In genomic region chr1:2016123-2016522, GRCh38 we compare ENCODE assay signal across 38 cellular contexts. TPM values are rescaled to one million over a fixed set of nuclear protein-coding genes. Genes with fewer than 3 reads are reported as not detected.
"Had no signal": no experiment of that assay in that cellular context is flagged by ENCODE, and none has a peak within 500 bp of the region (broad histone marks: within the 10 kb centered on the region; RNA-seq: fewer than 3 reads in every experiment).

No MANE protein-coding gene starts in this region.

- H3K27ac ChIP-seq: adrenal gland, esophagus muscularis mucosa, foreskin keratinocyte, gastrocnemius medialis, heart right ventricle, WERI-Rb-1 had no signal

- H3K36me3 ChIP-seq: adrenal gland, esophagus muscularis mucosa, gastrocnemius medialis, heart right ventricle, WERI-Rb-1 had no signal

- ATAC-seq: activated CD4-positive, alpha-beta T cell treated with anti-CD3 and anti-CD28 coated beads for 36 hours; activated CD8-positive, alpha-beta memory T cell treated with anti-CD3 and anti-CD28 coated beads, Interleukin-2, amount 10 ng/mL, durations not matched to agents 7 days and 5 days; activated CD8-positive, alpha-beta T cell treated with anti-CD3 and anti-CD28 coated beads, Interleukin-2, amount 10 ng/mL, durations not matched to agents 7 days and 5 days; activated naive CD8-positive, alpha-beta T cell treated with anti-CD3 and anti-CD28 coated beads, Interleukin-2, amount 50 U/mL, for 24 hours; body of pancreas; effector memory CD8-positive, alpha-beta T cell; foreskin keratinocyte; gastrocnemius medialis; T-helper 17 cell had no signal

- H3K36me3 Mint-ChIP-seq: activated CD4-positive, alpha-beta memory T cell treated with anti-CD3 and anti-CD28 coated beads for 36 hours; activated naive CD8-positive, alpha-beta T cell treated with anti-CD3 and anti-CD28 coated beads for 36 hours had no signal

- H3K9me3 Mint-ChIP-seq: activated CD4-positive, alpha-beta memory T cell treated with anti-CD3 and anti-CD28 coated beads for 36 hours; activated CD4-positive, alpha-beta T cell treated with anti-CD3 and anti-CD28 coated beads, Interleukin-2, amount 10 ng/mL, durations not matched to agents 24 days and 14 days; activated naive CD4-positive, alpha-beta T cell treated with anti-CD3 and anti-CD28 coated beads for 36 hours; activated naive CD4-positive, alpha-beta T cell treated with anti-CD3 and anti-CD28 coated beads, Interleukin-2, amount 50 U/mL, for 24 hours; activated naive CD8-positive, alpha-beta T cell treated with anti-CD3 and anti-CD28 coated beads for 36 hours; activated naive CD8-positive, alpha-beta T cell treated with anti-CD3 and anti-CD28 coated beads, Interleukin-2, amount 50 U/mL, for 24 hours; activated T-helper 1 cell treated with anti-CD3 and anti-CD28 coated beads, Interleukin-12 subunit alpha, Interleukin-12 subunit beta, Interleukin-2, Interleukin-4 antibody, amounts not matched to agents 30 ng/mL and 10 ng/mL and 1 ng/mL, durations not matched to agents 14 hours and 24 hours and 36 hours; activated T-helper 2 cell treated with anti-CD3 and anti-CD28 coated beads, Interferon-gamma antibody, Interleukin-2, Interleukin-4, amounts not matched to agents 10 μg/mL and 5 μg/mL and 100 μg/mL, durations not matched to agents 14 hours and 24 hours and 36 hours; effector memory CD8-positive, alpha-beta T cell; T-helper 2 cell treated with Interferon-gamma antibody and Interleukin-4, amounts not matched to agents 5 μg/mL and 100 μg/mL, for 36 hours had no signal

- H3K9me3 ChIP-seq: adrenal gland, body of pancreas, esophagus muscularis mucosa, gastrocnemius medialis, heart right ventricle had no signal

- DNase-seq: activated CD4-positive, alpha-beta memory T cell treated with anti-CD3 and anti-CD28 coated beads for 36 hours; activated CD4-positive, alpha-beta T cell treated with anti-CD3 and anti-CD28 coated beads for 36 hours; activated CD4-positive, alpha-beta T cell treated with anti-CD3 and anti-CD28 coated beads, Interleukin-2, amount 10 ng/mL, durations not matched to agents 24 days and 14 days; activated CD4-positive, CD25-positive, alpha-beta regulatory T cell; activated CD4-positive, CD25-positive, alpha-beta regulatory T cell treated with anti-CD3 and anti-CD28 coated beads, Interleukin-2, amount 50 U/mL, for 72 hours; activated CD8-positive, alpha-beta memory T cell treated with anti-CD3 and anti-CD28 coated beads, Interleukin-2, amount 10 ng/mL, durations not matched to agents 7 days and 5 days; activated CD8-positive, alpha-beta memory T cell treated with anti-CD3 and anti-CD28 coated beads, Interleukin-2, amount 50 U/mL, for 4 hours; activated CD8-positive, alpha-beta T cell treated with anti-CD3 and anti-CD28 coated beads, Interleukin-2, amount 10 ng/mL, durations not matched to agents 7 days and 5 days; activated effector memory CD4-positive, alpha-beta T cell treated with anti-CD3 and anti-CD28 coated beads, Interleukin-2, amount 50 U/mL, for 16 hours; activated naive CD4-positive, alpha-beta T cell treated with anti-CD3 and anti-CD28 coated beads for 36 hours; activated naive CD8-positive, alpha-beta T cell treated with anti-CD3 and anti-CD28 coated beads for 36 hours; activated naive CD8-positive, alpha-beta T cell treated with anti-CD3 and anti-CD28 coated beads, Interleukin-2, amount 50 U/mL, for 24 hours; activated T-cell treated with anti-CD3 and anti-CD28 coated beads, Interleukin-2, amount 50 U/mL, for 1 hour; activated T-cell treated with anti-CD3 and anti-CD28 coated beads, Interleukin-2, amount 50 U/mL, for 48 hours; adrenal gland; amygdala; aorta; body of pancreas; caudate nucleus; cortex of kidney; dermis blood vessel endothelial cell; effector CD4-positive, alpha-beta T cell; effector memory CD8-positive, alpha-beta T cell; erythroblast; foreskin keratinocyte; gastrocnemius medialis; heart right ventricle; T-helper 17 cell; T1000; WERI-Rb-1 had no signal

- H3K4me1 ChIP-seq: foreskin keratinocyte, gastrocnemius medialis had no signal

- H3K27ac Mint-ChIP-seq: activated CD4-positive, alpha-beta memory T cell treated with anti-CD3 and anti-CD28 coated beads for 36 hours; activated CD4-positive, alpha-beta T cell treated with anti-CD3 and anti-CD28 coated beads for 36 hours; activated CD4-positive, alpha-beta T cell treated with anti-CD3 and anti-CD28 coated beads, Interleukin-2, amount 10 ng/mL, durations not matched to agents 24 days and 14 days; activated CD8-positive, alpha-beta memory T cell treated with anti-CD3 and anti-CD28 coated beads, Interleukin-2, amount 10 ng/mL, durations not matched to agents 7 days and 5 days; activated CD8-positive, alpha-beta T cell treated with anti-CD3 and anti-CD28 coated beads, Interleukin-2, amount 10 ng/mL, durations not matched to agents 7 days and 5 days; activated naive CD4-positive, alpha-beta T cell treated with anti-CD3 and anti-CD28 coated beads for 36 hours; activated naive CD4-positive, alpha-beta T cell treated with anti-CD3 and anti-CD28 coated beads, Interleukin-2, amount 50 U/mL, for 24 hours; activated naive CD8-positive, alpha-beta T cell treated with anti-CD3 and anti-CD28 coated beads for 36 hours; activated naive CD8-positive, alpha-beta T cell treated with anti-CD3 and anti-CD28 coated beads, Interleukin-2, amount 50 U/mL, for 24 hours; activated T-helper 1 cell treated with anti-CD3 and anti-CD28 coated beads, Interleukin-12 subunit alpha, Interleukin-12 subunit beta, Interleukin-2, Interleukin-4 antibody, amounts not matched to agents 30 ng/mL and 10 ng/mL and 1 ng/mL, durations not matched to agents 14 hours and 24 hours and 36 hours; activated T-helper 2 cell treated with anti-CD3 and anti-CD28 coated beads, Interferon-gamma antibody, Interleukin-2, Interleukin-4, amounts not matched to agents 10 μg/mL and 5 μg/mL and 100 μg/mL, durations not matched to agents 14 hours and 24 hours and 36 hours; effector memory CD8-positive, alpha-beta T cell; T-helper 17 cell; T-helper 2 cell treated with Interferon-gamma antibody and Interleukin-4, amounts not matched to agents 5 μg/mL and 100 μg/mL, for 36 hours had no signal

- H3K4me3 ChIP-seq: adrenal gland, body of pancreas, esophagus muscularis mucosa, gastrocnemius medialis, heart right ventricle had no signal

- H3K4me3 Mint-ChIP-seq: activated CD4-positive, alpha-beta memory T cell treated with anti-CD3 and anti-CD28 coated beads for 36 hours; activated CD4-positive, alpha-beta T cell treated with anti-CD3 and anti-CD28 coated beads for 36 hours; activated CD4-positive, alpha-beta T cell treated with anti-CD3 and anti-CD28 coated beads, Interleukin-2, amount 10 ng/mL, durations not matched to agents 24 days and 14 days; activated CD8-positive, alpha-beta memory T cell treated with anti-CD3 and anti-CD28 coated beads, Interleukin-2, amount 10 ng/mL, durations not matched to agents 7 days and 5 days; activated CD8-positive, alpha-beta T cell treated with anti-CD3 and anti-CD28 coated beads, Interleukin-2, amount 10 ng/mL, durations not matched to agents 7 days and 5 days; activated naive CD4-positive, alpha-beta T cell treated with anti-CD3 and anti-CD28 coated beads for 36 hours; activated naive CD4-positive, alpha-beta T cell treated with anti-CD3 and anti-CD28 coated beads, Interleukin-2, amount 50 U/mL, for 24 hours; activated naive CD8-positive, alpha-beta T cell treated with anti-CD3 and anti-CD28 coated beads for 36 hours; activated naive CD8-positive, alpha-beta T cell treated with anti-CD3 and anti-CD28 coated beads, Interleukin-2, amount 50 U/mL, for 24 hours; activated T-helper 1 cell treated with anti-CD3 and anti-CD28 coated beads, Interleukin-12 subunit alpha, Interleukin-12 subunit beta, Interleukin-2, Interleukin-4 antibody, amounts not matched to agents 30 ng/mL and 10 ng/mL and 1 ng/mL, durations not matched to agents 14 hours and 24 hours and 36 hours; effector memory CD8-positive, alpha-beta T cell; T-helper 2 cell treated with Interferon-gamma antibody and Interleukin-4, amounts not matched to agents 5 μg/mL and 100 μg/mL, for 36 hours had no signal

RNA-seq across cellular contexts. Expression of gene GABRD, which starts 3.0 kb away (rescaled TPM):
- total RNA-seq: activated CD4-positive, alpha-beta memory T cell treated with anti-CD3 and anti-CD28 coated beads for 36 hours; activated CD4-positive, alpha-beta T cell treated with anti-CD3 and anti-CD28 coated beads for 36 hours; activated CD4-positive, alpha-beta T cell treated with anti-CD3 and anti-CD28 coated beads, Interleukin-2, amount 10 ng/mL, durations not matched to agents 24 days and 14 days; activated CD8-positive, alpha-beta memory T cell treated with anti-CD3 and anti-CD28 coated beads for 36 hours; activated CD8-positive, alpha-beta memory T cell treated with anti-CD3 and anti-CD28 coated beads, Interleukin-2, amount 10 ng/mL, durations not matched to agents 7 days and 5 days; activated CD8-positive, alpha-beta T cell treated with anti-CD3 and anti-CD28 coated beads, Interleukin-2, amount 10 ng/mL, durations not matched to agents 7 days and 5 days; activated naive CD4-positive, alpha-beta T cell treated with anti-CD3 and anti-CD28 coated beads for 36 hours; activated naive CD8-positive, alpha-beta T cell treated with anti-CD3 and anti-CD28 coated beads for 36 hours; activated T-helper 2 cell treated with anti-CD3 and anti-CD28 coated beads, Interferon-gamma antibody, Interleukin-2, Interleukin-4, amounts not matched to agents 10 μg/mL and 5 μg/mL and 100 μg/mL, durations not matched to agents 14 hours and 24 hours and 36 hours; body of pancreas; chondrocyte; esophagus muscularis mucosa; foreskin keratinocyte; glomerular endothelial cell had no signal

RNA-seq across cellular contexts. Expression of gene CFAP74, which starts 12.5 kb away (rescaled TPM):
- total RNA-seq: activated CD4-positive, alpha-beta memory T cell treated with anti-CD3 and anti-CD28 coated beads for 36 hours; activated CD4-positive, alpha-beta T cell treated with anti-CD3 and anti-CD28 coated beads, Interleukin-2, amount 10 ng/mL, durations not matched to agents 24 days and 14 days; activated CD8-positive, alpha-beta memory T cell treated with anti-CD3 and anti-CD28 coated beads for 36 hours; activated CD8-positive, alpha-beta memory T cell treated with anti-CD3 and anti-CD28 coated beads, Interleukin-2, amount 10 ng/mL, durations not matched to agents 7 days and 5 days; activated CD8-positive, alpha-beta T cell treated with anti-CD3 and anti-CD28 coated beads, Interleukin-2, amount 10 ng/mL, durations not matched to agents 7 days and 5 days; activated naive CD4-positive, alpha-beta T cell treated with anti-CD3 and anti-CD28 coated beads for 36 hours; activated T-helper 1 cell treated with anti-CD3 and anti-CD28 coated beads, Interleukin-12 subunit alpha, Interleukin-12 subunit beta, Interleukin-2, Interleukin-4 antibody, amounts not matched to agents 30 ng/mL and 10 ng/mL and 1 ng/mL, durations not matched to agents 14 hours and 24 hours and 36 hours; activated T-helper 2 cell treated with anti-CD3 and anti-CD28 coated beads, Interferon-gamma antibody, Interleukin-2, Interleukin-4, amounts not matched to agents 10 μg/mL and 5 μg/mL and 100 μg/mL, durations not matched to agents 14 hours and 24 hours and 36 hours; chondrocyte; dermis blood vessel endothelial cell; esophagus muscularis mucosa; gastrocnemius medialis; glomerular endothelial cell; heart right ventricle; T-helper 17 cell had no signal
